Comparison of ENCODE assay signal across 23 cellular contexts in the genomic region with DNA sequence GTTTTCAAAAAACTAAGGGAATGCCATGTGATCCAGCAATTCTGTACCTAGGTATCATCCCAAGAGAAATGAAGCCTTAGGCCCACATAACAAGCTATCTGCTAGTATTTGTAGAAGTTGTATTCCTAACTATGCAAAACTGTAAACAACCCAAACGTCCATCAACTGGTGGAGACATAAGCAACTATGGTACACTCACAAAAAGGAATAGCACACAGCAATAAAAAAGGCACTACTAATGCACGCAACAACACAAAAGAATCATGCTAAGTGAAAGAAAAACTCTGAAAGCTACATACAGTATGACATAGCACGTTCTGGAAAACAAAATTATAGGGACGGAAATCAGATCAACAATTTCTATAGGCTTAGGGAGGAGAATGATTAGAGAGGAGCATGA. TPM values are rescaled to one million over a fixed set of nuclear protein-coding genes. Genes with fewer than 3 reads are reported as not detected.
DNase-seq lines count a peak whose midpoint lies in the region; ATAC-seq, FAIRE-seq and TF ChIP-seq lines count a peak whose summit lies in the region.
"Had no signal": no experiment of that assay in that cellular context is flagged by ENCODE, and none has a peak within 500 bp of the region (broad histone marks: within the 10 kb centered on the region; RNA-seq: fewer than 3 reads in every experiment).

No MANE protein-coding gene starts in this region.

- no TSS peak for BruUV-seq in K562 (replicated peaks; lab: Mats Ljungman, UMichigan)

- H2AFZ ChIP-seq in SK-N-SH (ENCODE audit: low read depth) (no peak overlapping the region), K562 (ENCODE audit: low read depth, low read length) (no peak overlapping the region)

- FAIRE-seq in K562 (lab: Jason Lieb, UNC) = no peak
- FAIRE-seq: GM12878, H1 had no signal

- no peak for TF ChIP-seq CTCF in SK-N-SH (IDR thresholded peaks at IDR 0.05)
- TF ChIP-seq CTCF in K562 (IDR thresholded peaks at IDR 0.05 in 2 of 3, conservative IDR thresholded peaks at IDR 0.05 in 1 of 3; ENCODE audit: insufficient read depth in 2 of 3, low read depth in 1 of 3, low read length in 3 of 3) = no peak
- TF ChIP-seq CTCF in neural crest cell (conservative IDR thresholded peaks at IDR 0.05) = no peak
- TF ChIP-seq CTCF in gastroesophageal sphincter (IDR thresholded peaks at IDR 0.05) = no peak

- no peak overlapping the region for H3K4me3 Mint-ChIP-seq in neural crest cell
- H3K4me3 Mint-ChIP-seq: CD4-positive, CD25-positive, alpha-beta regulatory T cell; CD8-positive, alpha-beta memory T cell; H9 had no signal

- no peak overlapping the region for H3K9ac ChIP-seq in SK-N-SH
- no peak overlapping the region for H3K9ac ChIP-seq in BLaER1 treated with 17β-estradiol and CSF1 and Interleukin-3, amounts not matched to agents 10 nM and 100 nM
- H3K9ac ChIP-seq in K562 (ENCODE audit: insufficient read depth in 1 of 2, low read depth in 2 of 2, low read length in 2 of 2) = no peak overlapping the region

- H3K36me3 Mint-ChIP-seq in neural crest cell (ENCODE audit: low read depth) = no peaks in the 10 kb centered on the region

- H3K9me3 ChIP-seq in SK-N-SH (no peaks in the 10 kb centered on the region), K562 (replicated peaks; ENCODE audit: control insufficient read depth, insufficient read depth, low read depth, low read length) (no peaks in the 10 kb centered on the region), gastroesophageal sphincter (peaks cover 0 to 6% (median 0%) of the 10 kb centered on the region in 3 donors)
- 0 out of 22 replicates have a peak, but pooled peaks cover 0 to 7% (median 0%) of the 10 kb centered on the region in 11 experiments for H3K9me3 ChIP-seq in BLaER1 treated with 17β-estradiol and CSF1 and Interleukin-3, amounts not matched to agents 10 nM and 100 nM (replicated peaks in 1 of 11)

- ATAC-seq in SK-N-SH treated with all-trans-retinoic acid at 6 μM for 48 hours = no peak
- no peak for ATAC-seq in K562
- ATAC-seq in gastroesophageal sphincter = no peak
- ATAC-seq: GM12878 had no signal

- no peaks in the 10 kb centered on the region for H3K27me3 ChIP-seq in SK-N-SH (ENCODE audit: insufficient read depth)
- no peaks in the 10 kb centered on the region for H3K27me3 ChIP-seq in BLaER1 treated with 17β-estradiol and CSF1 and Interleukin-3, amounts not matched to agents 10 nM and 100 nM
- no peaks in the 10 kb centered on the region for H3K27me3 ChIP-seq in K562 (ENCODE audit: control insufficient read depth in 2 of 2, insufficient read depth in 2 of 2, low read length in 2 of 2)
- no peaks in the 10 kb centered on the region for H3K27me3 ChIP-seq in gastroesophageal sphincter

- CTCF ChIA-PET in SK-N-SH (lab: Yijun Ruan, JAX) (interaction anchor here (0.7 to 0.9 kb wide), 2 partner anchors 91 to 581 kb away, joined by 3 to 4 read pairs; no protein-coding TSS in a partner anchor), K562 (lab: Yijun Ruan, JAX; ENCODE audit: low intra/inter-chr PET ratio) (no interaction called here)

- TF ChIP-seq EP300 in SK-N-SH (IDR thresholded peaks at IDR 0.05; ENCODE audit: borderline replicate concordance in 1 of 2, low read depth in 1 of 2, low read length in 1 of 2) = no peak
- no peak for TF ChIP-seq EP300 in K562 (IDR thresholded peaks at IDR 0.05; ENCODE audit: low read length)
- no peak for TF ChIP-seq EP300 in gastroesophageal sphincter (IDR thresholded peaks at IDR 0.05)

- H3K4me1 Mint-ChIP-seq in neural crest cell = no peaks in the 10 kb centered on the region
- H3K4me1 Mint-ChIP-seq: CD8-positive, alpha-beta memory T cell; H9 had no signal

- H3K9me2 ChIP-seq in SK-N-SH = no peaks in the 10 kb centered on the region

- no peak overlapping the region for H3K27ac ChIP-seq in SK-N-SH (ENCODE audit: low read depth in 2 of 2, low read length in 1 of 2)
- no peak overlapping the region for H3K27ac ChIP-seq in BLaER1 treated with 17β-estradiol and CSF1 and Interleukin-3, amounts not matched to agents 10 nM and 100 nM
- no peak overlapping the region for H3K27ac ChIP-seq in K562 (ENCODE audit: extremely low read depth, low read depth, low read length)
- H3K27ac ChIP-seq in gastroesophageal sphincter = no peak overlapping the region
- H3K27ac ChIP-seq: 22Rv1 had no signal

- DNase-seq in SK-N-SH (no peak), K562 (ENCODE audit: extremely low read depth in 1 of 4, low spot score in 3 of 4) (no peak), neural crest cell (ENCODE audit: low read depth, low spot score) (no peak), OCI-M2 (lab: John Stamatoyannopoulos, UW; ENCODE audit: unreplicated experiment) (no peak), islet precursor cell (no peak)
- DNase-seq: C1 segment of cervical spinal cord; CD4-positive, CD25-positive, alpha-beta regulatory T cell; CD8-positive, alpha-beta memory T cell; COR-L47; DMS 273 treated with DMSO at 0.1 percent for 48 hours; DMS53; DND-41; EL; H9 had no signal

- H3K9me1 ChIP-seq in K562 (ENCODE audit: control insufficient read depth, insufficient read depth, low read length) = no peaks in the 10 kb centered on the region

- H3K4me3 ChIP-seq in SK-N-SH (ENCODE audit: low read depth in 2 of 2, low read length in 1 of 2) (no peak overlapping the region), K562 (no peak overlapping the region), gastroesophageal sphincter (no peak overlapping the region)
- no peak overlapping the region for H3K4me3 ChIP-seq in BLaER1 treated with 17β-estradiol and CSF1 and Interleukin-3, amounts not matched to agents 10 nM and 100 nM
- H3K4me3 ChIP-seq: GM12878 had no signal

- TF ChIP-seq RAD21 in SK-N-SH (IDR thresholded peaks at IDR 0.05; ENCODE audit: low read length) (no peak), K562 (CRISPR knock-in tag; conservative IDR thresholded peaks at IDR 0.05 in 1 of 2, IDR thresholded peaks at IDR 0.05 in 1 of 2) (no peak)

- TF ChIP-seq POLR2A in K562 (conservative IDR thresholded peaks at IDR 0.05) (no peak), gastroesophageal sphincter (IDR thresholded peaks at IDR 0.05) (no peak)

- peak overlapping the region; percentile 82 for H3K27ac Mint-ChIP-seq in neural crest cell (ENCODE audit: unreplicated experiment)
- H3K27ac Mint-ChIP-seq: CD8-positive, alpha-beta memory T cell; H9 had no signal

- H3K4me2 ChIP-seq in SK-N-SH (no peak overlapping the region), K562 (ENCODE audit: insufficient read depth, low read length) (no peak overlapping the region)
- peak overlapping the region in 7 of 11 experiments; percentile 39 to 64 (median 55); a peak in 11 of 22 replicates for H3K4me2 ChIP-seq in BLaER1 treated with 17β-estradiol and CSF1 and Interleukin-3, amounts not matched to agents 10 nM and 100 nM

- H3K4me1 ChIP-seq in SK-N-SH (ENCODE audit: control insufficient read depth in 1 of 2, insufficient read depth in 2 of 2, low read depth in 1 of 2, low read length in 1 of 2) = no peaks in the 10 kb centered on the region
- H3K4me1 ChIP-seq in BLaER1 treated with 17β-estradiol and CSF1 and Interleukin-3, amounts not matched to agents 10 nM and 100 nM = peaks cover 0 to 29% (median 11%) of the 10 kb centered on the region in 10 experiments; a peak in 13 of 20 replicates
- no peaks in the 10 kb centered on the region; a peak in 1 of 5 replicates for H3K4me1 ChIP-seq in K562 (replicated peaks in 1 of 2; ENCODE audit: control insufficient read depth in 2 of 2, insufficient read depth in 2 of 2, low read length in 2 of 2)
- no peaks in the 10 kb centered on the region for H3K4me1 ChIP-seq in gastroesophageal sphincter

- 82% methylated on average over 4 of the region's 4 CpGs for WGBS in SK-N-SH (ENCODE audit: low lambda C conversion rate)
- WGBS in K562 (ENCODE audit: insufficient coverage, low coverage, missing lambda C conversion rate) = 44% methylated on average over 4 of the region's 4 CpGs
- 93% methylated on average over 4 of the region's 4 CpGs for WGBS in gastroesophageal sphincter (ENCODE audit: low coverage in 1 of 2), 2 donors

- intact Hi-C loops in K562 (cut with micrococcal nuclease) = loop anchor here (10.0 kb wide), 1 partner anchor 354 kb away; no protein-coding TSS in a partner anchor

- H3K36me3 ChIP-seq in SK-N-SH (replicated peaks in 1 of 2; ENCODE audit: control insufficient read depth in 1 of 2, insufficient read depth in 2 of 2, low read length in 1 of 2) (no peaks in the 10 kb centered on the region), K562 (ENCODE audit: control insufficient read depth, insufficient read depth, low read length) (no peaks in the 10 kb centered on the region), gastroesophageal sphincter (no peaks in the 10 kb centered on the region)
- no peaks in the 10 kb centered on the region for H3K36me3 ChIP-seq in BLaER1 treated with 17β-estradiol and CSF1 and Interleukin-3, amounts not matched to agents 10 nM and 100 nM

- POLR2A ChIA-PET in SK-N-SH (lab: Yijun Ruan, JAX) = interaction anchor here (0.7 kb wide), 1 partner anchor 159 kb away, joined by 7 read pairs; no protein-coding TSS in a partner anchor
- POLR2A ChIA-PET in K562 (lab: Yijun Ruan, JAX) = interaction anchor here (0.6 kb wide), 1 partner anchor 11 kb away, joined by 3 read pairs; no protein-coding TSS in a partner anchor

- no peaks in the 10 kb centered on the region for H3K79me2 ChIP-seq in SK-N-SH (ENCODE audit: insufficient read depth)
- no peaks in the 10 kb centered on the region for H3K79me2 ChIP-seq in K562 (ENCODE audit: control insufficient read depth, insufficient read depth, low read length)

- H4K20me1 ChIP-seq in SK-N-SH (ENCODE audit: insufficient read depth) = no peaks in the 10 kb centered on the region
- H4K20me1 ChIP-seq in BLaER1 treated with 17β-estradiol and CSF1 and Interleukin-3, amounts not matched to agents 10 nM and 100 nM = no peaks in the 10 kb centered on the region
- H4K20me1 ChIP-seq in K562 (replicated peaks; ENCODE audit: control insufficient read depth, insufficient read depth, low read length) = no peaks in the 10 kb centered on the region

- no peaks in the 10 kb centered on the region for H3K27me3 Mint-ChIP-seq in neural crest cell (ENCODE audit: low read depth)

- no peaks in the 10 kb centered on the region for H3F3A ChIP-seq in SK-N-SH (replicated peaks; ENCODE audit: insufficient read depth)

- in situ Hi-C loops in K562 (cut with MboI) = no loop called here

- peaks cover 5% of the 10 kb centered on the region for H3K9me3 Mint-ChIP-seq in neural crest cell
- H3K9me3 Mint-ChIP-seq: CD8-positive, alpha-beta memory T cell; H9 had no signal

RNA-seq across cellular contexts. Expression of a gene that starts 15.3 kb away (rescaled TPM):
- polyA plus RNA-seq in SK-N-SH (2012; rRNA removed) (not detected in 2 replicates), K562 (2011; rRNA removed) (not detected in 2 replicates), K562 (2014; fragmentation: Illumina TruSeq; extraction: Trizol) (not detected in 2 replicates), K562 (2014; fragmentation: Nextera tagmentation; extraction: Ambion mirVana) (not detected), K562 (2014; rRNA removed) (not detected in 2 replicates)
- polyA plus RNA-seq in SK-N-SH (2012; cell fraction: cytosol; rRNA removed) = not detected in 2 replicates
- not detected in 2 replicates for polyA plus RNA-seq in SK-N-SH (2012; cell fraction: nucleus; rRNA removed)
- total RNA-seq in K562 (2011; cell fraction: chromatin; rRNA removed; ENCODE audit: low replicate concordance) = not detected in 2 replicates
- not detected in 2 replicates for total RNA-seq in K562 (2011; cell fraction: nucleolus; rRNA removed)
- not detected in 2 replicates for total RNA-seq in K562 (2011; cell fraction: nucleoplasm; rRNA removed)
- total RNA-seq in K562 (2014; rRNA removed) (not detected in 2 replicates), K562 (2014; rRNA removed; fragmentation: Illumina TruSeq; extraction: Trizol) (not detected in 2 replicates), K562 (2015; rRNA removed; fragmentation: Illumina TruSeq; extraction: Trizol) (not detected in 2 replicates), K562 (2021) (not detected in 2 replicates), neural crest cell (0.40 TPM in 1 of 2 replicates, not detected in the other), gastroesophageal sphincter (under 1 TPM in 1 of 4 donors, not detected in 3; 0.94 TPM)
- polyA plus RNA-seq in K562 (2011; cell fraction: cytosol; rRNA removed) = not detected in 2 replicates
- polyA plus RNA-seq in K562 (2011; cell fraction: nucleus; rRNA removed) = not detected in 2 replicates
- polyA plus RNA-seq in K562 (2012) = 0.18 TPM in 1 of 2 replicates, not detected in the other
- polyA minus RNA-seq in K562 (2011; rRNA and poly(A)+ RNA removed) = not detected in 2 replicates
- not detected in 2 replicates for polyA minus RNA-seq in K562 (2011; cell fraction: cytosol; rRNA and poly(A)+ RNA removed)
- not detected in 2 replicates for polyA minus RNA-seq in K562 (2011; cell fraction: nucleus; rRNA and poly(A)+ RNA removed)
- total RNA-seq: CD4-positive, CD25-positive, alpha-beta regulatory T cell; G401; GM12878; H1; H9; HT-29 had no signal
- polyA plus RNA-seq: AG04450; CD4-positive, CD25-positive, alpha-beta regulatory T cell; CD8-positive, alpha-beta memory T cell; H1 had no signal

Comparison
In these comparisons a context has a peak if more than half of its experiments do, and no peak if none do; other contexts are left out.
1. H3K4me2 ChIP-seq: peak in BLaER1 treated with 17β-estradiol and CSF1 and Interleukin-3, amounts not matched to agents 10 nM and 100 nM (7 of 11); none in SK-N-SH (single experiment) and K562 (single experiment).